In the genomic region with DNA sequence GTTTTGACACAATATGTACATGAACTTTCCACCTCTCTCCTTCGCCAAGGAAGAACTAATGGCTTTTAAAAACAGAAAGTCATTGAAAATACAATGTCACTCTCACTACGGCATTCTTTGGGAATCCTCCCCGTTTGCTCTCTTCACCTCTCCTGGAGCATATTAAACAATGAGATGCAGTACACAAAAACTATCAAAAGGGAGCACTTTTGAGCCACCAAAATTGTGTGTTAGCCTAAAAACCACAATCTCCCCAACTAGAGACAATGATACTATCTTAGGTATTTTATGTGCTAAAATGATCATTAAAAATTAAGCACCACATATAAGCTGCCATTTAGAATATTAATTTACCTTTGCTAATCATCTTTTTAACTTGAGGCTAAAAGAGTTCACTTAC, we compare ENCODE assay signal across 8 cellular contexts.
DNase-seq lines count a peak whose midpoint lies in the region; ATAC-seq and TF ChIP-seq lines count a peak whose summit lies in the region.

No MANE protein-coding gene starts in this region.

- DNase-seq in GM10248 (ENCODE audit: extremely low spot score) = peak; percentile 8
- DNase-seq in PC-9 = no peak
- peak; percentile 67 for DNase-seq in inferior parietal cortex (ENCODE audit: extremely low spot score)
- no peak for DNase-seq in activated gamma-delta T cell (lab: John Stamatoyannopoulos, UW)
- no peak for DNase-seq in colonic mucosa

- no peaks in the 10 kb centered on the region; the same call in 1 of the 2 replicates for H4K20me1 ChIP-seq in PC-9 (ENCODE audit: insufficient read depth)

- ATAC-seq in HG03159 (IDR thresholded peaks at IDR 0.05; ENCODE audit: unreplicated experiment) = peak; percentile 61
- ATAC-seq in GM21723 (IDR thresholded peaks at IDR 0.05; ENCODE audit: unreplicated experiment) = no peak
- ATAC-seq in HG03108 (IDR thresholded peaks at IDR 0.05; ENCODE audit: unreplicated experiment) = no peak

- H3F3A ChIP-seq in PC-9 (ENCODE audit: insufficient read depth, low read depth) = no peaks in the 10 kb centered on the region

- no peak overlapping the region for H3K9ac ChIP-seq in colonic mucosa (ENCODE audit: low read depth in 2 of 2, low read length in 2 of 2)

- no TSS peak for BruUV-seq in PC-9 (replicated peaks; lab: Mats Ljungman, UMichigan)

- no peaks in the 10 kb centered on the region for H3K4me1 ChIP-seq in PC-9 (replicated peaks; ENCODE audit: insufficient read depth)
- H3K4me1 ChIP-seq in colonic mucosa = no peaks in the 10 kb centered on the region

- no peaks in the 10 kb centered on the region for H3K79me2 ChIP-seq in PC-9 (ENCODE audit: low read depth)

- POLR2A ChIA-PET in GM10248 (lab: Yijun Ruan, JAX) = no interaction called here
- POLR2A ChIA-PET in PC-9 (lab: Charles Lee; ENCODE audit: unreplicated experiment) = no interaction called here

- H3K4me3 ChIP-seq in PC-9 (no peak overlapping the region), colonic mucosa (no peak overlapping the region)

- H3K9me2 ChIP-seq in PC-9 (ENCODE audit: insufficient read depth) = no peaks in the 10 kb centered on the region

- no peaks in the 10 kb centered on the region for H3K27me3 ChIP-seq in PC-9 (ENCODE audit: insufficient read depth, low read depth)
- H3K27me3 ChIP-seq in colonic mucosa = no peaks in the 10 kb centered on the region

- intact Hi-C loops in PC-9 (cut with micrococcal nuclease; ENCODE audit: unreplicated experiment) = no loop called here
- intact Hi-C loops in colonic mucosa (cut with DNase I) = no loop called here

- H2AFZ ChIP-seq in PC-9 = no peak overlapping the region

- TF ChIP-seq CTCF in GM10248 (IDR thresholded peaks at IDR 0.05; ENCODE audit: control extremely low read depth, extremely low read depth, low read depth, missing control alignments) (peak; percentile 9), PC-9 (conservative IDR thresholded peaks at IDR 0.05) (peak; percentile 45), colonic mucosa (IDR thresholded peaks at IDR 0.05) (no peak)

- CTCF ChIA-PET in GM10248 (lab: Yijun Ruan, JAX) (no interaction called here), PC-9 (lab: Charles Lee) (no interaction called here)

- no peak overlapping the region for H3K4me2 ChIP-seq in PC-9

- H3K9me3 ChIP-seq in PC-9 (ENCODE audit: insufficient read depth, low read depth) (no peaks in the 10 kb centered on the region), colonic mucosa (no peaks in the 10 kb centered on the region)

- H3K27ac ChIP-seq in PC-9 (no peak overlapping the region), colonic mucosa (no peak overlapping the region)

- H3K36me3 ChIP-seq in PC-9 (ENCODE audit: low read depth) (no peaks in the 10 kb centered on the region), colonic mucosa (no peaks in the 10 kb centered on the region)

Comparison
In these comparisons a context has a peak if more than half of its experiments do, and no peak if none do; other contexts are left out.
1. DNase-seq: peak in GM10248 (single experiment) and inferior parietal cortex (single experiment); none in PC-9 (0 of 2), activated gamma-delta T cell (single experiment) and colonic mucosa (single experiment).